ENCODE assay signal across 28 cellular contexts in the genomic region with DNA sequence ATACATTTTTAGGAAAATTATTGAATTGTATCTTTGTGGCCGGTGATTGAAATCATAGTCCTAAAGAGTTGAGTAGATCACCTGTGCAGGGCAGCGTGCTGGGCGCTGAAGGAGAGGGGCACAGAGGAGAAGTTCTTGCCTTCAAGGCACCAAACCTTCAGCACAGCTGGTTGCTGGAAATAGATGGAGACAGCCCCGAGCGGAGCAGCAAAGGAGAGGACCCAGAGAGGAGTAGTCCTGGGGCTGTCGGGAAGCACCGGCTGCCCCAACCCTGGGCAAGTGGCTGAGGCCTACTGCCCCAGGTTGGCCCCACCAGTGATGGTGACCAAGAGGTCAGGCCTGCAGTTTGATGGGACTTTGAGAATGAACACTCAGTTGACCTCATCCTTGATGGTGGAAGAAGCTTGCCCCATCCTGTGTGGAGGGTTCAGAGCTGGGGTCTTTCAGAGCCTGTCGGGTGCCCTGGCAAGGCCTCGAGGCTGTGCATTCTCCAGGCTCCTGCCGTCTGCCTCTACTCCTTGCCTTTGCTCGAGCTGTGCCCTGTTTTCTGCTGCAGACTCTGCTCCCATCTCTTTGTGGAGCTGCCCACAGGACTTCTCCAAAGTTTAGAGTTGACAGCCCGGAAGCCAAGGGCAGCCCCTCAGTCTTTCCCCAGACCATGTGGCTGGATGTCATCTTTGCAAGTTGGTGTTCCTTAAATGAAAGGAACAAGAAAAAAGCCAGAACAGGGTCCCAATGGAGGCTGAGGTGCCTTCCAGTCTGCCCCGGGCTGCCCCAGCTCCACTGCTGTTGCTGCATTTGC.
A peak's percentile ranks its signal among the peaks of the same experiment; 100 is the strongest.
DNase-seq lines count a peak whose midpoint lies in the region; ATAC-seq, FAIRE-seq and TF ChIP-seq lines count a peak whose summit lies in the region.
"Had no signal": no experiment of that assay in that cellular context is flagged by ENCODE, and none has a peak within 500 bp of the region (broad histone marks: within the 10 kb centered on the region; RNA-seq: fewer than 3 reads in every experiment).

No MANE protein-coding gene starts in this region.

- H3K36me3 Mint-ChIP-seq in glutamatergic neuron (ENCODE audit: unreplicated experiment), result no peaks in the 10 kb centered on the region
- H3K36me3 Mint-ChIP-seq in stimulated activated effector memory CD8-positive, alpha-beta T cell treated with anti-CD3 and anti-CD28 coated beads, Interleukin-12 subunit alpha, Interleukin-12 subunit beta, amount 100 ng/mL, for 72 hours, result peaks cover 7% of the 10 kb centered on the region

- H3K27ac ChIP-seq in left ventricle myocardium inferior (replicated peaks), result no peak overlapping the region
- peak overlapping the region; percentile 9; the same call in 1 of the 2 replicates for H3K27ac ChIP-seq in OCI-LY3 (ENCODE audit: low read length)
- H3K27ac ChIP-seq: A549, cardiac muscle cell, gastrocnemius medialis, hepatocyte, parathyroid adenoma had no signal

- peaks cover 21% of the 10 kb centered on the region for H3K4me1 Mint-ChIP-seq in glutamatergic neuron (ENCODE audit: low read depth, unreplicated experiment)
- peaks cover 76% of the 10 kb centered on the region for H3K4me1 Mint-ChIP-seq in stimulated activated effector memory CD8-positive, alpha-beta T cell treated with anti-CD3 and anti-CD28 coated beads, Interleukin-12 subunit alpha, Interleukin-12 subunit beta, amount 100 ng/mL, for 72 hours

- peaks cover 13% of the 10 kb centered on the region for H3K9me3 Mint-ChIP-seq in glutamatergic neuron (ENCODE audit: unreplicated experiment)
- no peaks in the 10 kb centered on the region for H3K9me3 Mint-ChIP-seq in stimulated activated effector memory CD8-positive, alpha-beta T cell treated with anti-CD3 and anti-CD28 coated beads, Interleukin-12 subunit alpha, Interleukin-12 subunit beta, amount 100 ng/mL, for 72 hours
- H3K9me3 Mint-ChIP-seq: activated CD4-positive, alpha-beta T cell treated with anti-CD3 and anti-CD28 coated beads, Interleukin-2, amount 10 ng/mL, durations not matched to agents 24 days and 14 days; CD8-positive, alpha-beta T cell; GM23338; nephron; stimulated activated naive CD8-positive, alpha-beta T cell treated with anti-CD3 and anti-CD28 coated beads, Interleukin-15, Interleukin-2, amounts not matched to agents 100 ng/mL and 50 ng/mL, for 24 hours had no signal

- peaks cover 25% of the 10 kb centered on the region for H3K79me2 ChIP-seq in OCI-LY3 (ENCODE audit: low read length)
- H3K79me2 ChIP-seq: hepatocyte, parathyroid adenoma had no signal

- no peak overlapping the region for H2AFZ ChIP-seq in OCI-LY3 (ENCODE audit: low read depth, low read length)
- H2AFZ ChIP-seq: GM23338, hepatocyte, parathyroid adenoma had no signal

- H3K27me3 ChIP-seq in left ventricle myocardium inferior (ENCODE audit: low read depth), result no peaks in the 10 kb centered on the region
- no peaks in the 10 kb centered on the region for H3K27me3 ChIP-seq in OCI-LY3 (ENCODE audit: low read depth, low read length)
- H3K27me3 ChIP-seq: cardiac muscle cell, gastrocnemius medialis, hepatocyte had no signal

- intact Hi-C loops in Right ventricle myocardium inferior (cut with DNase I), result no loop called here
- intact Hi-C loops in left ventricle myocardium inferior (cut with micrococcal nuclease), result no loop called here

- H3K9me3 ChIP-seq in left ventricle myocardium inferior (replicated peaks), result no peaks in the 10 kb centered on the region
- no peaks in the 10 kb centered on the region for H3K9me3 ChIP-seq in OCI-LY3 (ENCODE audit: insufficient read depth, low read length)
- H3K9me3 ChIP-seq: A549, gastrocnemius medialis had no signal

- H3K4me3 Mint-ChIP-seq in glutamatergic neuron (ENCODE audit: unreplicated experiment), result no peak overlapping the region
- H3K4me3 Mint-ChIP-seq in stimulated activated effector memory CD8-positive, alpha-beta T cell treated with anti-CD3 and anti-CD28 coated beads, Interleukin-12 subunit alpha, Interleukin-12 subunit beta, amount 100 ng/mL, for 72 hours, result no peak overlapping the region
- H3K4me3 Mint-ChIP-seq: activated CD4-positive, alpha-beta T cell treated with anti-CD3 and anti-CD28 coated beads, Interleukin-2, amount 10 ng/mL, durations not matched to agents 24 days and 14 days; CD8-positive, alpha-beta T cell; GM23338; nephron; stimulated activated naive CD8-positive, alpha-beta T cell treated with anti-CD3 and anti-CD28 coated beads, Interleukin-15, Interleukin-2, amounts not matched to agents 100 ng/mL and 50 ng/mL, for 24 hours had no signal

- peak overlapping the region; percentile 75; the same call in 1 of the 2 replicates for H3K4me2 ChIP-seq in OCI-LY3 (ENCODE audit: low read length)
- H3K4me2 ChIP-seq: A549, GM23338, hepatocyte had no signal

- no peak for FAIRE-seq in GM12892 (lab: Jason Lieb, UNC)
- FAIRE-seq: A549, endometrium, GM12891 had no signal

- DNase-seq in Right ventricle myocardium inferior (ENCODE audit: missing footprints) (peak; percentile 41), left ventricle myocardium inferior (no peak), glutamatergic neuron (peak; percentile 4), kidney tubule cell (ENCODE audit: low spot score) (no peak), GM12892 (ENCODE audit: insufficient read length) (no peak)
- DNase-seq in stimulated activated effector memory CD8-positive, alpha-beta T cell treated with anti-CD3 and anti-CD28 coated beads, Interleukin-12 subunit alpha, Interleukin-12 subunit beta, amount 100 ng/mL, for 72 hours (ENCODE audit: low spot score in 2 of 2), result no peak
- DNase-seq: activated CD4-positive, alpha-beta T cell treated with anti-CD3 and anti-CD28 coated beads, Interleukin-2, amount 10 ng/mL, durations not matched to agents 24 days and 14 days; activated naive CD4-positive, alpha-beta T cell treated with anti-CD3 and anti-CD28 coated beads, Interleukin-2, amount 50 U/mL, for 16 hours; AML-193; anterior cingulate cortex; CD8-positive, alpha-beta T cell; gastrocnemius medialis; PC-3; SIG-M5; T-helper 9 cell had no signal

- no peak overlapping the region for H3K9ac ChIP-seq in OCI-LY3 (ENCODE audit: low read length)
- H3K9ac ChIP-seq: parathyroid adenoma had no signal

- H3K27me3 Mint-ChIP-seq in glutamatergic neuron (ENCODE audit: unreplicated experiment), result peaks cover 9% of the 10 kb centered on the region
- H3K27me3 Mint-ChIP-seq: activated CD4-positive, alpha-beta T cell treated with anti-CD3 and anti-CD28 coated beads, Interleukin-2, amount 10 ng/mL, durations not matched to agents 24 days and 14 days; stimulated activated naive CD8-positive, alpha-beta T cell treated with anti-CD3 and anti-CD28 coated beads, Interleukin-15, Interleukin-2, amounts not matched to agents 100 ng/mL and 50 ng/mL, for 24 hours had no signal

- no peaks in the 10 kb centered on the region for H3K36me3 ChIP-seq in left ventricle myocardium inferior
- no peaks in the 10 kb centered on the region for H3K36me3 ChIP-seq in OCI-LY3 (replicated peaks; ENCODE audit: low read depth, low read length)
- H3K36me3 ChIP-seq: cardiac muscle cell, gastrocnemius medialis had no signal

- H3K4me1 ChIP-seq in left ventricle myocardium inferior (no peaks in the 10 kb centered on the region), OCI-LY3 (ENCODE audit: low read length) (peaks cover 38% of the 10 kb centered on the region)
- H3K4me1 ChIP-seq: A549, gastrocnemius medialis, parathyroid adenoma had no signal

- TF ChIP-seq CTCF in left ventricle myocardium inferior (IDR thresholded peaks at IDR 0.05; ENCODE audit: borderline replicate concordance) (no peak), OCI-LY3 (IDR thresholded peaks at IDR 0.05; ENCODE audit: low read depth, low read length) (no peak), glutamatergic neuron (IDR thresholded peaks at IDR 0.05; ENCODE audit: partially characterized antibody, unreplicated experiment) (no peak)

- H3K4me3 ChIP-seq in left ventricle myocardium inferior (no peak overlapping the region), OCI-LY3 (ENCODE audit: low read length) (no peak overlapping the region)
- H3K4me3 ChIP-seq: A549, cardiac muscle cell, gastrocnemius medialis, GM23338, hepatocyte had no signal

- H3K27ac Mint-ChIP-seq in glutamatergic neuron (ENCODE audit: unreplicated experiment), result no peak overlapping the region
- peak overlapping the region; percentile 71 for H3K27ac Mint-ChIP-seq in stimulated activated effector memory CD8-positive, alpha-beta T cell treated with anti-CD3 and anti-CD28 coated beads, Interleukin-12 subunit alpha, Interleukin-12 subunit beta, amount 100 ng/mL, for 72 hours
- H3K27ac Mint-ChIP-seq: activated CD4-positive, alpha-beta T cell treated with anti-CD3 and anti-CD28 coated beads, Interleukin-2, amount 10 ng/mL, durations not matched to agents 24 days and 14 days; CD8-positive, alpha-beta T cell; stimulated activated naive CD8-positive, alpha-beta T cell treated with anti-CD3 and anti-CD28 coated beads, Interleukin-15, Interleukin-2, amounts not matched to agents 100 ng/mL and 50 ng/mL, for 24 hours had no signal

- ATAC-seq in Right ventricle myocardium inferior, result no peak
- ATAC-seq in stimulated activated effector memory CD8-positive, alpha-beta T cell treated with anti-CD3 and anti-CD28 coated beads, Interleukin-12 subunit alpha, Interleukin-12 subunit beta, amount 100 ng/mL, for 72 hours, result no peak
- ATAC-seq in HG03175 (IDR thresholded peaks at IDR 0.05; ENCODE audit: unreplicated experiment), result no peak
- ATAC-seq: A549; CD8-positive, alpha-beta T cell; gastrocnemius medialis; GM23338; left lobe of liver; PC-3; sciatic nerve had no signal

- no peak for TF ChIP-seq POLR2A in GM12892 (IDR thresholded peaks at IDR 0.05; ENCODE audit: low read depth, low read length)

- peaks cover 84% of the 10 kb centered on the region for H4K20me1 ChIP-seq in OCI-LY3 (ENCODE audit: insufficient read depth, low read length)

Comparison
In these comparisons a context has a peak if more than half of its experiments do, and no peak if none do; other contexts are left out.
1. DNase-seq: peak in Right ventricle myocardium inferior (single experiment) and glutamatergic neuron (single experiment); none in left ventricle myocardium inferior (single experiment), stimulated activated effector memory CD8-positive, alpha-beta T cell treated with anti-CD3 and anti-CD28 coated beads, Interleukin-12 subunit alpha, Interleukin-12 subunit beta, amount 100 ng/mL, for 72 hours (0 of 2), kidney tubule cell (single experiment) and GM12892 (single experiment).